In genomic region chr13:27171244-27171829, GRCh38 we compare ENCODE assay signal across 8 cellular contexts. TPM values are rescaled to one million over a fixed set of nuclear protein-coding genes. Genes with fewer than 3 reads are reported as not detected.
DNase-seq lines count a peak whose midpoint lies in the region; ATAC-seq, FAIRE-seq and TF ChIP-seq lines count a peak whose summit lies in the region.

Gene USP12, minus strand, starts transcription at chr13:27171811. Its CDS starts 172 bp downstream, at chr13:27171639.

- no peak for DNase-seq in activated CD8-positive, alpha-beta memory T cell treated with anti-CD3 and anti-CD28 coated beads for 24 hours
- peak; percentile 14 for DNase-seq in RPMI8226
- no peak for DNase-seq in astrocyte (ENCODE audit: low read depth)
- no peak for DNase-seq in spleen
- DNase-seq in MV-4-11 (lab: John Stamatoyannopoulos, UW): no peak

- no peaks in the 10 kb centered on the region for H3K9me3 ChIP-seq in astrocyte (ENCODE audit: insufficient read depth, low read depth, low read length)
- H3K9me3 ChIP-seq in iPS-15b (ENCODE audit: control insufficient read depth, insufficient read depth, low read length): no peaks in the 10 kb centered on the region
- no peaks in the 10 kb centered on the region for H3K9me3 ChIP-seq in spleen

- CTCF ChIA-PET in activated CD8-positive, alpha-beta memory T cell treated with anti-CD3 and anti-CD28 coated beads for 36 hours (lab: Charles Lee): interaction anchor here (1.3 to 1.5 kb wide), 2 partner anchors 15 to 99 kb away, joined by 5 read pairs; partner anchors contain the start of gene RASL11A

- H4K20me1 ChIP-seq in astrocyte (ENCODE audit: insufficient read depth, low read length): peaks cover 37% of the 10 kb centered on the region

- peak within 1 kb of the TSS; percentile 89 for H3K4me2 ChIP-seq in astrocyte (ENCODE audit: low read length)

- peaks cover 47% of the 10 kb centered on the region for H3K79me2 ChIP-seq in astrocyte (ENCODE audit: insufficient read depth, low read length)

- POLR2A ChIA-PET in activated CD8-positive, alpha-beta memory T cell treated with anti-CD3 and anti-CD28 coated beads for 36 hours (lab: Charles Lee): interaction anchor here (1.1 to 1.3 kb wide), 3 partner anchors 39 to 80 kb away, joined by 3 to 10 read pairs (median 8); no protein-coding TSS in a partner anchor

- H3K27ac Mint-ChIP-seq in astrocyte (ENCODE audit: unreplicated experiment): peak within 1 kb of the TSS; percentile 86

- intact Hi-C loops in spleen (cut with DNase I; ENCODE audit: low total_unique reads): no loop called here

- H3K36me3 ChIP-seq in astrocyte (ENCODE audit: insufficient read depth, low read length): no peaks in the 10 kb centered on the region
- no peaks in the 10 kb centered on the region for H3K36me3 ChIP-seq in iPS-15b (ENCODE audit: control insufficient read depth, insufficient read depth, low read length)
- no peaks in the 10 kb centered on the region for H3K36me3 ChIP-seq in spleen

- H3K9ac ChIP-seq in astrocyte (ENCODE audit: low read length) (peak within 1 kb of the TSS; percentile 86), iPS-15b (ENCODE audit: low read depth, low read length) (peak within 1 kb of the TSS; percentile 86)

- FAIRE-seq in astrocyte (lab: Jason Lieb, UNC): no peak

- H3K4me3 ChIP-seq in astrocyte (ENCODE audit: insufficient read depth, low read depth, low read length): peak within 1 kb of the TSS; percentile 77
- H3K4me3 ChIP-seq in iPS-15b (ENCODE audit: low read depth, low read length): peak within 1 kb of the TSS; percentile 89
- H3K4me3 ChIP-seq in spleen: peak within 1 kb of the TSS; percentile 68 to 85 (median 74)

- ATAC-seq in HG02852 (IDR thresholded peaks at IDR 0.05; ENCODE audit: unreplicated experiment): peak; percentile 19

- H3K27ac ChIP-seq in astrocyte (ENCODE audit: low read depth, low read length) (peak within 1 kb of the TSS; percentile 83), spleen (peak within 1 kb of the TSS; percentile 82 to 99 (median 95))

- no peaks in the 10 kb centered on the region for H3K9me3 Mint-ChIP-seq in astrocyte (ENCODE audit: unreplicated experiment)

- peaks cover 22% of the 10 kb centered on the region for H3K4me1 Mint-ChIP-seq in astrocyte (ENCODE audit: low read depth, unreplicated experiment)

- H3K27me3 ChIP-seq in astrocyte (ENCODE audit: insufficient read depth, low read length) (no peaks in the 10 kb centered on the region), iPS-15b (ENCODE audit: control insufficient read depth, insufficient read depth, low read length) (no peaks in the 10 kb centered on the region), spleen (replicated peaks in 1 of 7) (no peaks in the 10 kb centered on the region)

- TF ChIP-seq CTCF in astrocyte (IDR thresholded peaks at IDR 0.05; ENCODE audit: insufficient read depth, low read depth, low read length) (no peak), spleen (IDR thresholded peaks at IDR 0.05 in 8 of 11, conservative IDR thresholded peaks at IDR 0.05 in 3 of 11) (peak in 2 of 11 experiments; percentile 26 to 41)

- peaks cover 17% of the 10 kb centered on the region for H3K4me1 ChIP-seq in astrocyte (ENCODE audit: insufficient read depth, low read length)
- peaks cover 12% of the 10 kb centered on the region for H3K4me1 ChIP-seq in iPS-15b (ENCODE audit: control insufficient read depth, insufficient read depth, low read length)
- peaks cover 29 to 85% (median 55%) of the 10 kb centered on the region in 6 donors for H3K4me1 ChIP-seq in spleen

- peaks cover 2% of the 10 kb centered on the region for H3K27me3 Mint-ChIP-seq in astrocyte (ENCODE audit: low read depth, unreplicated experiment)

- no peaks in the 10 kb centered on the region for H3K36me3 Mint-ChIP-seq in astrocyte (ENCODE audit: low read depth, unreplicated experiment)

- peak within 1 kb of the TSS; percentile 99 for H3K4me3 Mint-ChIP-seq in astrocyte (ENCODE audit: unreplicated experiment)

- peak within 1 kb of the TSS; percentile 52 for H2AFZ ChIP-seq in astrocyte (ENCODE audit: low read depth, low read length)

- 0 to 1% (median 0%) methylated on average over 24 to 88 of the region's 88 CpGs for WGBS in spleen, 5 donors

- no peak for TF ChIP-seq POLR2A in spleen (IDR thresholded peaks at IDR 0.05)

RNA-seq across cellular contexts. Expression of gene USP12, which starts in this region (rescaled TPM):
- 10 to 100 TPM; 63.0 to 65.8 TPM for total RNA-seq in activated CD8-positive, alpha-beta memory T cell treated with anti-CD3 and anti-CD28 coated beads for 36 hours
- total RNA-seq in astrocyte (27.1 and 30.5 TPM in 2 replicates), spleen (10 to 100 TPM; 26.9 to 37.3 (median 34.3) TPM)
- polyA plus RNA-seq in spleen: 10 to 100 TPM; 13.3 to 18.8 (median 16.1) TPM
